In the genomic region with DNA sequence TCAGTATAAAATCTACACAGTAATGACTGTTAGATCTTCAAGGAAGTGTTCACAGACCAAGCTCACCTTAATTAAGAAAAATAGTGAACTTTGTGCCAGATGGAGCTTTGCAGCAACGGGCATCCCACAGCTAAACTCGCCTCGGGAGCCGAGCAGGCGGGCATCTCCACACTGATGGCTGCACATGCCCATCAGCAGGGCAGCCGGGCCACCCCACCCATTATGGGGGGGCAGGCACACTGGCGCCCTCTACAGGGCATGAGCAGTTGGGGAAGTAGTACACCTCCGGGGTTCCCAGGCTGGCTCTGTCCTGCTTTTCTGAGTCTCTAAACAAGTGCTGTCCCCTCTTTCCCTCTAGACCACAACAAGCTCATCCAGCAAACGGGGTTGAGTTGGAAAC, we compare ENCODE assay signal across 9 cellular contexts. TPM values are rescaled to one million over a fixed set of nuclear protein-coding genes. Genes with fewer than 3 reads are reported as not detected.
A peak's percentile ranks its signal among the peaks of the same experiment; 100 is the strongest.
DNase-seq lines count a peak whose midpoint lies in the region; ATAC-seq, FAIRE-seq and TF ChIP-seq lines count a peak whose summit lies in the region.
"Had no signal": no experiment of that assay in that cellular context is flagged by ENCODE, and none has a peak within 500 bp of the region (broad histone marks: within the 10 kb centered on the region; RNA-seq: fewer than 3 reads in every experiment).

No MANE protein-coding gene starts in this region.

- H3K36me3 ChIP-seq in kidney (ENCODE audit: control insufficient read depth in 1 of 2, insufficient read depth in 2 of 2, low read length in 2 of 2): peaks cover 23 to 34% of the 10 kb centered on the region in 2 donors
- H3K36me3 ChIP-seq: neutrophil had no signal

- no peak overlapping the region for H3K9ac ChIP-seq in kidney (ENCODE audit: low read length in 2 of 2)

- H3K27me3 Mint-ChIP-seq in activated naive CD8-positive, alpha-beta T cell treated with anti-CD3 and anti-CD28 coated beads, Interleukin-2, amount 50 U/mL, for 24 hours: no peaks in the 10 kb centered on the region
- no peaks in the 10 kb centered on the region for H3K27me3 Mint-ChIP-seq in memory B cell

- peaks cover 0 to 4% of the 10 kb centered on the region in 2 donors for H3K4me1 ChIP-seq in kidney (ENCODE audit: control insufficient read depth in 1 of 2, insufficient read depth in 1 of 2, low read depth in 1 of 2, low read length in 2 of 2)

- H3K4me3 ChIP-seq in kidney (ENCODE audit: low read length in 2 of 2): no peak overlapping the region

- no peak overlapping the region for H3K4me3 Mint-ChIP-seq in activated naive CD8-positive, alpha-beta T cell treated with anti-CD3 and anti-CD28 coated beads, Interleukin-2, amount 50 U/mL, for 24 hours
- H3K4me3 Mint-ChIP-seq in memory B cell: no peak overlapping the region

- peak; percentile 29 for ATAC-seq in activated naive CD8-positive, alpha-beta T cell treated with anti-CD3 and anti-CD28 coated beads, Interleukin-2, amount 50 U/mL, for 24 hours
- ATAC-seq in memory B cell (ENCODE audit: low read depth): peak; percentile 53
- ATAC-seq in GM19455 (IDR thresholded peaks at IDR 0.05; ENCODE audit: unreplicated experiment): no peak

- FAIRE-seq in kidney (lab: Jason Lieb, UNC): no peak

- no peak for TF ChIP-seq CTCF in kidney (IDR thresholded peaks at IDR 0.05; ENCODE audit: borderline replicate concordance, extremely low read depth, insufficient read depth)

- H3K27ac Mint-ChIP-seq in activated naive CD8-positive, alpha-beta T cell treated with anti-CD3 and anti-CD28 coated beads, Interleukin-2, amount 50 U/mL, for 24 hours: no peak overlapping the region
- no peak overlapping the region for H3K27ac Mint-ChIP-seq in memory B cell

- no peaks in the 10 kb centered on the region for H3K9me3 ChIP-seq in kidney (ENCODE audit: control insufficient read depth in 1 of 2, low read length in 2 of 2)
- H3K9me3 ChIP-seq: neutrophil had no signal

- DNase-seq in COLO829 (ENCODE audit: low spot score) (peak; percentile 32), HT-29 (ENCODE audit: low spot score) (peak; percentile 39), memory B cell (ENCODE audit: low spot score in 2 of 2) (no peak), hypothalamus (lab: John Stamatoyannopoulos, UW) (no peak), NCI-H1105 (lab: John Stamatoyannopoulos, UW) (no peak), kidney (no peak)
- peak; percentile 30 for DNase-seq in activated naive CD8-positive, alpha-beta T cell treated with anti-CD3 and anti-CD28 coated beads, Interleukin-2, amount 50 U/mL, for 24 hours

- no peaks in the 10 kb centered on the region for H3K9me3 Mint-ChIP-seq in activated naive CD8-positive, alpha-beta T cell treated with anti-CD3 and anti-CD28 coated beads, Interleukin-2, amount 50 U/mL, for 24 hours
- H3K9me3 Mint-ChIP-seq in memory B cell: no peaks in the 10 kb centered on the region

- H3K4me1 Mint-ChIP-seq in activated naive CD8-positive, alpha-beta T cell treated with anti-CD3 and anti-CD28 coated beads, Interleukin-2, amount 50 U/mL, for 24 hours: no peaks in the 10 kb centered on the region
- H3K4me1 Mint-ChIP-seq in memory B cell: no peaks in the 10 kb centered on the region

- H3K27ac ChIP-seq in kidney (ENCODE audit: low read depth in 2 of 2, low read length in 2 of 2): no peak overlapping the region
- H3K27ac ChIP-seq: neutrophil had no signal

- intact Hi-C loops in kidney (cut with DNase I): loop anchor here (5.0 kb wide), 1 partner anchor 457 kb away; no protein-coding TSS in a partner anchor

- H3K36me3 Mint-ChIP-seq in activated naive CD8-positive, alpha-beta T cell treated with anti-CD3 and anti-CD28 coated beads, Interleukin-2, amount 50 U/mL, for 24 hours (ENCODE audit: low read depth): peaks cover 27% of the 10 kb centered on the region
- peaks cover 37% of the 10 kb centered on the region for H3K36me3 Mint-ChIP-seq in memory B cell

RNA-seq across cellular contexts. Expression of a gene that starts 21.6 kb away (rescaled TPM):
- 43.7 and 47.8 TPM in 2 replicates for total RNA-seq in HT-29 (2014; rRNA removed; shearing (Covaris generic))
- total RNA-seq in kidney: 31.8 TPM
- polyA plus RNA-seq in kidney (ENCODE audit: insufficient read depth, low read depth, low replicate concordance): 22.0 TPM

RNA-seq across cellular contexts. Expression of a gene that starts 32.7 kb away (rescaled TPM):
- 39.1 and 53.2 TPM in 2 replicates for total RNA-seq in HT-29 (2014; rRNA removed; shearing (Covaris generic))
- 10.8 TPM for total RNA-seq in kidney
- 3.6 TPM for polyA plus RNA-seq in kidney (ENCODE audit: insufficient read depth, low read depth, low replicate concordance)

Comparison
In these comparisons a context has a peak if more than half of its experiments do, and no peak if none do; other contexts are left out.
1. DNase-seq: peak in COLO829 (single experiment), HT-29 (single experiment) and activated naive CD8-positive, alpha-beta T cell treated with anti-CD3 and anti-CD28 coated beads, Interleukin-2, amount 50 U/mL, for 24 hours (single experiment); none in memory B cell (0 of 2), hypothalamus (0 of 51), NCI-H1105 (single experiment) and kidney (single experiment).